Comparison of ENCODE assay signal across 7 cellular contexts in genomic region chr12:91634386-91634713, GRCh38.
DNase-seq lines count a peak whose midpoint lies in the region; TF ChIP-seq lines count a peak whose summit lies in the region.
"Not testable (repeated sequence)": the region's sequence is repeated elsewhere in the genome, so short reads cannot be mapped to it uniquely, and the experiment has no call there.

No MANE protein-coding gene starts in this region.

- peak overlapping the region; percentile 49 for H3K27ac ChIP-seq in CD8-positive, alpha-beta memory T cell (ENCODE audit: low read depth, low read length)
- not testable (repeated sequence) for H3K27ac ChIP-seq in endodermal cell (ENCODE audit: low read depth, low read length); mesendoderm (ENCODE audit: low read depth, low read length); trophoblast cell (ENCODE audit: low read depth, low read length); testis

- H2BK12ac ChIP-seq in trophoblast cell (ENCODE audit: low read length), result not testable (repeated sequence)

- H2AK5ac ChIP-seq in mesendoderm (ENCODE audit: low read length); trophoblast cell (ENCODE audit: low read length): not testable (repeated sequence)

- not testable (repeated sequence) for H2BK120ac ChIP-seq in mesendoderm (ENCODE audit: low read depth, low read length); trophoblast cell (ENCODE audit: insufficient read depth, low read length, poor library complexity)

- not testable (repeated sequence) for H4K8ac ChIP-seq in mesendoderm (ENCODE audit: low read depth, low read length); trophoblast cell (ENCODE audit: low read depth, low read length)

- not testable (repeated sequence) for H2BK15ac ChIP-seq in mesendoderm (replicated peaks; ENCODE audit: low read depth)

- not testable (repeated sequence) for H3K4ac ChIP-seq in mesendoderm (ENCODE audit: low read depth, low read length); trophoblast cell (ENCODE audit: low read depth, low read length)

- not testable (repeated sequence) for H3K4me2 ChIP-seq in mesendoderm (ENCODE audit: low read length); trophoblast cell (ENCODE audit: low read length)

- H3K27me3 ChIP-seq in CD8-positive, alpha-beta memory T cell (ENCODE audit: insufficient read depth, low read length, poor library complexity, severe bottlenecking); endodermal cell (ENCODE audit: control insufficient read depth, insufficient read depth, low read length, poor library complexity, severe bottlenecking); mesendoderm (ENCODE audit: insufficient read depth, low read length, poor library complexity); trophoblast cell (ENCODE audit: insufficient read depth, low read length); testis: not testable (repeated sequence)

- not testable (repeated sequence) for H4K5ac ChIP-seq in mesendoderm (ENCODE audit: low read length)

- H3K27ac Mint-ChIP-seq in CD8-positive, alpha-beta memory T cell; activated naive CD8-positive, alpha-beta T cell; endodermal cell: not testable (repeated sequence)
- peak overlapping the region; percentile 71 for H3K27ac Mint-ChIP-seq in activated T-cell treated with anti-CD3 and anti-CD28 coated beads, Interleukin-2, amount 50 U/mL, for 24 hours

- H3K79me1 ChIP-seq in mesendoderm (ENCODE audit: low read length); trophoblast cell (ENCODE audit: low read length): not testable (repeated sequence)

- not testable (repeated sequence) for H3K14ac ChIP-seq in trophoblast cell (ENCODE audit: low read length)

- not testable (repeated sequence) for H3K4me3 ChIP-seq in CD8-positive, alpha-beta memory T cell (ENCODE audit: low read length); endodermal cell (ENCODE audit: low read length); mesendoderm (ENCODE audit: low read length); trophoblast cell (ENCODE audit: low read depth, low read length)
- peak overlapping the region; percentile 49 to 56 for H3K4me3 ChIP-seq in testis

- peaks cover 7 to 11% of the 10 kb centered on the region in 2 donors for H3K27me3 Mint-ChIP-seq in CD8-positive, alpha-beta memory T cell
- not testable (repeated sequence) for H3K27me3 Mint-ChIP-seq in activated T-cell treated with anti-CD3 and anti-CD28 coated beads, Interleukin-2, amount 50 U/mL, for 24 hours; activated naive CD8-positive, alpha-beta T cell; endodermal cell (ENCODE audit: insufficient read depth)

- H3K56ac ChIP-seq in mesendoderm (ENCODE audit: low read length), result not testable (repeated sequence)

- H2BK5ac ChIP-seq in mesendoderm (ENCODE audit: low read length); trophoblast cell (ENCODE audit: low read depth, low read length, poor library complexity): not testable (repeated sequence)

- not testable (repeated sequence) for H3K36me3 ChIP-seq in CD8-positive, alpha-beta memory T cell (ENCODE audit: insufficient read depth, low read length); endodermal cell (ENCODE audit: control insufficient read depth, insufficient read depth, low read length); mesendoderm (ENCODE audit: control insufficient read depth, insufficient read depth, low read length); trophoblast cell (ENCODE audit: control insufficient read depth in 1 of 2, insufficient read depth in 2 of 2, low read length in 2 of 2); testis (ENCODE audit: low read depth, missing control alignments)

- TF ChIP-seq CTCF in endodermal cell (conservative IDR thresholded peaks at IDR 0.05); testis (IDR thresholded peaks at IDR 0.05): not testable (repeated sequence)

- H3K23ac ChIP-seq in mesendoderm (ENCODE audit: low read length); trophoblast cell (ENCODE audit: low read length): not testable (repeated sequence)

- H3K18ac ChIP-seq in mesendoderm (ENCODE audit: low read length); trophoblast cell (ENCODE audit: low read length): not testable (repeated sequence)

- not testable (repeated sequence) for H3K4me1 Mint-ChIP-seq in CD8-positive, alpha-beta memory T cell; activated naive CD8-positive, alpha-beta T cell (ENCODE audit: low read depth); endodermal cell
- H3K4me1 Mint-ChIP-seq in activated T-cell treated with anti-CD3 and anti-CD28 coated beads, Interleukin-2, amount 50 U/mL, for 24 hours (ENCODE audit: low read depth), result peaks cover 12% of the 10 kb centered on the region

- H3K9me3 Mint-ChIP-seq in CD8-positive, alpha-beta memory T cell; activated T-cell treated with anti-CD3 and anti-CD28 coated beads, Interleukin-2, amount 50 U/mL, for 24 hours; activated naive CD8-positive, alpha-beta T cell (ENCODE audit: low read depth): not testable (repeated sequence)
- H3K9me3 Mint-ChIP-seq in endodermal cell, result peaks cover 11% of the 10 kb centered on the region

- H3K4me1 ChIP-seq in CD8-positive, alpha-beta memory T cell (ENCODE audit: insufficient read depth, low read length); endodermal cell (ENCODE audit: control insufficient read depth, insufficient read depth, low read length); mesendoderm (ENCODE audit: control insufficient read depth, low read depth, low read length); trophoblast cell (ENCODE audit: control insufficient read depth in 1 of 2, insufficient read depth in 2 of 2, low read length in 2 of 2); testis: not testable (repeated sequence)

- intact Hi-C loops in testis (cut with DNase I; ENCODE audit: low total_unique reads), result not testable (repeated sequence)

- POLR2A ChIA-PET in CD8-positive, alpha-beta memory T cell (lab: Charles Lee), result not testable (repeated sequence)

- CTCF ChIA-PET in CD8-positive, alpha-beta memory T cell (lab: Charles Lee), result not testable (repeated sequence)

- not testable (repeated sequence) for H2AFZ ChIP-seq in trophoblast cell (ENCODE audit: insufficient read depth, low read length, poor library complexity)

- not testable (repeated sequence) for H3K36me3 Mint-ChIP-seq in CD8-positive, alpha-beta memory T cell; activated T-cell treated with anti-CD3 and anti-CD28 coated beads, Interleukin-2, amount 50 U/mL, for 24 hours (ENCODE audit: low read depth); activated naive CD8-positive, alpha-beta T cell; endodermal cell (ENCODE audit: low read depth)

- H3K79me2 ChIP-seq in mesendoderm (ENCODE audit: control insufficient read depth, insufficient read depth, low read length); trophoblast cell (ENCODE audit: control insufficient read depth, insufficient read depth, low read length, poor library complexity): not testable (repeated sequence)

- WGBS in endodermal cell (ENCODE audit: insufficient coverage in 1 of 2, insufficient read length in 1 of 2), 2 experiments, result 86 to 94% methylated on average over 1 to 3 of the region's 3 CpGs
- no CpG with 5 or more reads among the region's 3 CpGs for WGBS in mesendoderm (ENCODE audit: extremely low coverage, insufficient coverage, low lambda C conversion rate)
- no CpG with 5 or more reads among the region's 3 CpGs for WGBS in trophoblast cell (ENCODE audit: extremely low coverage, insufficient coverage, insufficient read length)
- WGBS in testis, 2 donors, result 75 to 84% methylated on average over 3 of the region's 3 CpGs

- not testable (repeated sequence) for TF ChIP-seq POLR2A in testis (IDR thresholded peaks at IDR 0.05)

- H3K9ac ChIP-seq in endodermal cell (ENCODE audit: extremely low read depth, low read length, poor library complexity, severe bottlenecking); mesendoderm (ENCODE audit: low read length); trophoblast cell (ENCODE audit: low read length): not testable (repeated sequence)

- not testable (repeated sequence) for H4K12ac ChIP-seq in trophoblast cell (ENCODE audit: low read depth, low read length)

- not testable (repeated sequence) for H4K91ac ChIP-seq in trophoblast cell (ENCODE audit: low read depth, low read length)

- DNase-seq in CD8-positive, alpha-beta memory T cell; activated T-cell treated with anti-CD3 and anti-CD28 coated beads, Interleukin-2, amount 50 U/mL, for 24 hours; endodermal cell; testis: not testable (repeated sequence)
- DNase-seq in mesendoderm, result peak; percentile 5
- DNase-seq in trophoblast cell, result peak; percentile 29 to 49

- not testable (repeated sequence) for H3K4me3 Mint-ChIP-seq in CD8-positive, alpha-beta memory T cell
- H3K4me3 Mint-ChIP-seq in activated T-cell treated with anti-CD3 and anti-CD28 coated beads, Interleukin-2, amount 50 U/mL, for 24 hours, result peak overlapping the region; percentile 78
- H3K4me3 Mint-ChIP-seq in activated naive CD8-positive, alpha-beta T cell, result peak overlapping the region; percentile 38
- H3K4me3 Mint-ChIP-seq in endodermal cell, result peak overlapping the region; percentile 58

- H3K9me3 ChIP-seq in CD8-positive, alpha-beta memory T cell (ENCODE audit: low read length); endodermal cell (ENCODE audit: control insufficient read depth, low read length); trophoblast cell (ENCODE audit: insufficient read depth, low read depth, low read length); testis: not testable (repeated sequence)
